8 cellular contexts compared by ENCODE assay signal in genomic region chr10:71836594-71836970, GRCh38. TPM values are rescaled to one million over a fixed set of nuclear protein-coding genes. Genes with fewer than 3 reads are reported as not detected.
DNase-seq lines count a peak whose midpoint lies in the region; ATAC-seq and TF ChIP-seq lines count a peak whose summit lies in the region.

No MANE protein-coding gene starts in this region.

- H3K4me1 ChIP-seq in SK-N-SH (ENCODE audit: control insufficient read depth in 1 of 2, insufficient read depth in 2 of 2, low read depth in 1 of 2, low read length in 1 of 2) = peaks cover 49 to 56% of the 10 kb centered on the region in 2 experiments

- 86% methylated on average over 3 of the region's 4 CpGs for WGBS in SK-N-SH (ENCODE audit: low lambda C conversion rate)

- ATAC-seq in SK-N-SH treated with all-trans-retinoic acid at 6 μM for 48 hours = no peak
- ATAC-seq in HG03571 (IDR thresholded peaks at IDR 0.05; ENCODE audit: unreplicated experiment) = peak; percentile 23
- no peak for ATAC-seq in HG03039 (IDR thresholded peaks at IDR 0.05; ENCODE audit: unreplicated experiment)

- CTCF ChIA-PET in SK-N-SH (lab: Yijun Ruan, JAX) = interaction anchor here (0.8 to 6.4 kb wide), 7 partner anchors 11 to 59 kb away, joined by 3 to 65 read pairs (median 5); no protein-coding TSS in a partner anchor

- H2AFZ ChIP-seq in SK-N-SH (ENCODE audit: low read depth) = no peak overlapping the region

- H3K4me3 ChIP-seq in SK-N-SH (ENCODE audit: low read depth in 2 of 2, low read length in 1 of 2) = no peak overlapping the region

- H3K79me2 ChIP-seq in SK-N-SH (ENCODE audit: insufficient read depth) = peaks cover 98% of the 10 kb centered on the region

- peaks cover 10 to 16% of the 10 kb centered on the region in 2 experiments for H3K36me3 ChIP-seq in SK-N-SH (replicated peaks in 1 of 2; ENCODE audit: control insufficient read depth in 1 of 2, insufficient read depth in 2 of 2, low read length in 1 of 2)

- no peaks in the 10 kb centered on the region for H3K9me3 ChIP-seq in SK-N-SH

- POLR2A ChIA-PET in SK-N-SH (lab: Yijun Ruan, JAX) = interaction anchor here (1.1 to 1.3 kb wide), 2 partner anchors 14 to 44 kb away, joined by 4 to 9 read pairs; partner anchors contain the start of gene PSAP

- TF ChIP-seq CTCF in SK-N-SH (IDR thresholded peaks at IDR 0.05) = no peak

- peaks cover 19% of the 10 kb centered on the region for H3F3A ChIP-seq in SK-N-SH (replicated peaks; ENCODE audit: insufficient read depth)

- peak overlapping the region; percentile 57; the same call in 1 of the 2 replicates for H3K4me2 ChIP-seq in SK-N-SH

- DNase-seq in SK-N-SH = no peak
- DNase-seq in globus pallidus (ENCODE audit: low spot score) = peak; percentile 57
- peak; percentile 57 for DNase-seq in superior temporal gyrus (ENCODE audit: extremely low spot score)
- DNase-seq in AG08396 (ENCODE audit: low spot score) = no peak
- DNase-seq in OCI-M2 (lab: John Stamatoyannopoulos, UW; ENCODE audit: unreplicated experiment) = no peak

- TF ChIP-seq EP300 in SK-N-SH (IDR thresholded peaks at IDR 0.05; ENCODE audit: borderline replicate concordance in 1 of 2, low read depth in 1 of 2, low read length in 1 of 2) = no peak

- H3K27ac ChIP-seq in SK-N-SH (ENCODE audit: low read depth in 2 of 2, low read length in 1 of 2) = peak overlapping the region; percentile 69 to 94; a peak in 3 of 4 replicates

- no peaks in the 10 kb centered on the region for H3K27me3 ChIP-seq in SK-N-SH (ENCODE audit: insufficient read depth)

- TF ChIP-seq RAD21 in SK-N-SH (IDR thresholded peaks at IDR 0.05; ENCODE audit: low read length) = no peak

- no peak overlapping the region for H3K9ac ChIP-seq in SK-N-SH

- no peaks in the 10 kb centered on the region for H3K9me2 ChIP-seq in SK-N-SH

- H4K20me1 ChIP-seq in SK-N-SH (ENCODE audit: insufficient read depth) = peaks cover 97% of the 10 kb centered on the region

TF ChIP-seq in SK-N-SH, 30 proteins besides CTCF, POLR2A, EP300 and RAD21 (continues in another document):
- no peak for TF ChIP-seq ELF1 (IDR thresholded peaks at IDR 0.05)
- no peak for TF ChIP-seq MAX (IDR thresholded peaks at IDR 0.05; ENCODE audit: low read depth)
- TF ChIP-seq GATA2 (CRISPR knock-in tag; IDR thresholded peaks at IDR 0.05) = no peak
- no peak for TF ChIP-seq NRF1 (IDR thresholded peaks at IDR 0.05; ENCODE audit: low read depth, low read length)
- no peak for TF ChIP-seq TCF12 (IDR thresholded peaks at IDR 0.05)
- TF ChIP-seq PBX3 (IDR thresholded peaks at IDR 0.05) = no peak
- TF ChIP-seq USF1 (IDR thresholded peaks at IDR 0.05; ENCODE audit: borderline replicate concordance, low read depth) = no peak
- no peak for TF ChIP-seq ZBTB33 (IDR thresholded peaks at IDR 0.05; ENCODE audit: borderline replicate concordance, low read depth)
- no peak for TF ChIP-seq EZH2phosphoT487 (IDR thresholded peaks at IDR 0.05; ENCODE audit: borderline replicate concordance, low read depth)
- TF ChIP-seq SMC3 (IDR thresholded peaks at IDR 0.05; ENCODE audit: low read depth, low read length) = no peak

TF ChIP-seq in SK-N-SH treated with all-trans-retinoic acid at 6 μM for 48 hours, 23 proteins besides CTCF, POLR2A, EP300 and RAD21:
- no peak for TF ChIP-seq TSHZ2 (CRISPR knock-in tag; IDR thresholded peaks at IDR 0.05)
- TF ChIP-seq BACH2 (CRISPR knock-in tag; IDR thresholded peaks at IDR 0.05; ENCODE audit: borderline replicate concordance) = no peak
- TF ChIP-seq ZFP30 (CRISPR knock-in tag; IDR thresholded peaks at IDR 0.05) = no peak
- no peak for TF ChIP-seq ZNF565 (CRISPR knock-in tag; conservative IDR thresholded peaks at IDR 0.05; ENCODE audit: low read depth)
- no peak for TF ChIP-seq SNAI2 (CRISPR knock-in tag; IDR thresholded peaks at IDR 0.05)
- no peak for TF ChIP-seq ZNF8 (CRISPR knock-in tag; IDR thresholded peaks at IDR 0.05)
- no peak for TF ChIP-seq ZC3H10 (CRISPR knock-in tag; IDR thresholded peaks at IDR 0.05)
- no peak for TF ChIP-seq POU6F1 (CRISPR knock-in tag; IDR thresholded peaks at IDR 0.05; ENCODE audit: borderline replicate concordance, low read depth)
- no peak for TF ChIP-seq ZNF70 (CRISPR knock-in tag; IDR thresholded peaks at IDR 0.05)
- TF ChIP-seq TOX (CRISPR knock-in tag; IDR thresholded peaks at IDR 0.05; ENCODE audit: borderline replicate concordance) = no peak
- TF ChIP-seq ZFP3 (CRISPR knock-in tag; IDR thresholded peaks at IDR 0.05) = no peak
- TF ChIP-seq PPARA (CRISPR knock-in tag; IDR thresholded peaks at IDR 0.05; ENCODE audit: borderline replicate concordance) = no peak
- no peak for TF ChIP-seq GLIS3 (CRISPR knock-in tag; IDR thresholded peaks at IDR 0.05)
- TF ChIP-seq ISL1 (CRISPR knock-in tag; IDR thresholded peaks at IDR 0.05) = no peak
- TF ChIP-seq CSDC2 (CRISPR knock-in tag; IDR thresholded peaks at IDR 0.05) = no peak
- no peak for TF ChIP-seq ESRRG (CRISPR knock-in tag; IDR thresholded peaks at IDR 0.05)
- no peak for TF ChIP-seq CSRNP3 (CRISPR knock-in tag; IDR thresholded peaks at IDR 0.05)

RNA-seq across cellular contexts. Expression of gene PSAP, which starts 14.5 kb away (rescaled TPM):
- 1,647 and 1,947 TPM in 2 replicates for polyA plus RNA-seq in SK-N-SH (2012; rRNA removed)
- polyA plus RNA-seq in SK-N-SH (2012; cell fraction: cytosol; rRNA removed) = 1,355 and 1,432 TPM in 2 replicates
- 2,007 and 2,090 TPM in 2 replicates for polyA plus RNA-seq in SK-N-SH (2012; cell fraction: nucleus; rRNA removed)

Comparison
In these comparisons a context has a peak if more than half of its experiments do, and no peak if none do; other contexts are left out.
1. DNase-seq: peak in globus pallidus (single experiment) and superior temporal gyrus (single experiment); none in SK-N-SH (single experiment), AG08396 (single experiment) and OCI-M2 (single experiment).